Comparison of ENCODE assay signal across 1 cellular context in genomic region chr13:64453831-64454230, GRCh38.
TF ChIP-seq lines count a peak whose summit lies in the region.

No MANE protein-coding gene starts in this region.

TF ChIP-seq in GM23338, 12 proteins besides CTCF, POLR2A, EP300 and RAD21 (continued from another document):
- TF ChIP-seq, protein P1, sequence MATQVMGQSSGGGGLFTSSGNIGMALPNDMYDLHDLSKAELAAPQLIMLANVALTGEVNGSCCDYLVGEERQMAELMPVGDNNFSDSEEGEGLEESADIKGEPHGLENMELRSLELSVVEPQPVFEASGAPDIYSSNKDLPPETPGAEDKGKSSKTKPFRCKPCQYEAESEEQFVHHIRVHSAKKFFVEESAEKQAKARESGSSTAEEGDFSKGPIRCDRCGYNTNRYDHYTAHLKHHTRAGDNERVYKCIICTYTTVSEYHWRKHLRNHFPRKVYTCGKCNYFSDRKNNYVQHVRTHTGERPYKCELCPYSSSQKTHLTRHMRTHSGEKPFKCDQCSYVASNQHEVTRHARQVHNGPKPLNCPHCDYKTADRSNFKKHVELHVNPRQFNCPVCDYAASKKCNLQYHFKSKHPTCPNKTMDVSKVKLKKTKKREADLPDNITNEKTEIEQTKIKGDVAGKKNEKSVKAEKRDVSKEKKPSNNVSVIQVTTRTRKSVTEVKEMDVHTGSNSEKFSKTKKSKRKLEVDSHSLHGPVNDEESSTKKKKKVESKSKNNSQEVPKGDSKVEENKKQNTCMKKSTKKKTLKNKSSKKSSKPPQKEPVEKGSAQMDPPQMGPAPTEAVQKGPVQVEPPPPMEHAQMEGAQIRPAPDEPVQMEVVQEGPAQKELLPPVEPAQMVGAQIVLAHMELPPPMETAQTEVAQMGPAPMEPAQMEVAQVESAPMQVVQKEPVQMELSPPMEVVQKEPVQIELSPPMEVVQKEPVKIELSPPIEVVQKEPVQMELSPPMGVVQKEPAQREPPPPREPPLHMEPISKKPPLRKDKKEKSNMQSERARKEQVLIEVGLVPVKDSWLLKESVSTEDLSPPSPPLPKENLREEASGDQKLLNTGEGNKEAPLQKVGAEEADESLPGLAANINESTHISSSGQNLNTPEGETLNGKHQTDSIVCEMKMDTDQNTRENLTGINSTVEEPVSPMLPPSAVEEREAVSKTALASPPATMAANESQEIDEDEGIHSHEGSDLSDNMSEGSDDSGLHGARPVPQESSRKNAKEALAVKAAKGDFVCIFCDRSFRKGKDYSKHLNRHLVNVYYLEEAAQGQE (IDR thresholded peaks at IDR 0.05; ENCODE audit: unreplicated experiment), result no peak
- TF ChIP-seq ZNF114 (CRISPR knock-in tag; IDR thresholded peaks at IDR 0.05) (no peak), EZH2phosphoT487 (IDR thresholded peaks at IDR 0.05; ENCODE audit: unreplicated experiment) (no peak), NANOG (IDR thresholded peaks at IDR 0.05; ENCODE audit: borderline replicate concordance) (no peak), CREB1 (CRISPR knock-in tag; IDR thresholded peaks at IDR 0.05; ENCODE audit: low read depth) (no peak), JUNB (IDR thresholded peaks at IDR 0.05; ENCODE audit: unreplicated experiment) (no peak), POLR2AphosphoS5 (IDR thresholded peaks at IDR 0.05; ENCODE audit: low read depth) (no peak), ZNF331 (CRISPR knock-in tag; IDR thresholded peaks at IDR 0.05; ENCODE audit: low read depth) (no peak), STAT1 (IDR thresholded peaks at IDR 0.05; ENCODE audit: unreplicated experiment) (no peak), EZH2 (IDR thresholded peaks at IDR 0.05; ENCODE audit: low read depth, unreplicated experiment) (no peak)
- TF ChIP-seq, protein P2, sequence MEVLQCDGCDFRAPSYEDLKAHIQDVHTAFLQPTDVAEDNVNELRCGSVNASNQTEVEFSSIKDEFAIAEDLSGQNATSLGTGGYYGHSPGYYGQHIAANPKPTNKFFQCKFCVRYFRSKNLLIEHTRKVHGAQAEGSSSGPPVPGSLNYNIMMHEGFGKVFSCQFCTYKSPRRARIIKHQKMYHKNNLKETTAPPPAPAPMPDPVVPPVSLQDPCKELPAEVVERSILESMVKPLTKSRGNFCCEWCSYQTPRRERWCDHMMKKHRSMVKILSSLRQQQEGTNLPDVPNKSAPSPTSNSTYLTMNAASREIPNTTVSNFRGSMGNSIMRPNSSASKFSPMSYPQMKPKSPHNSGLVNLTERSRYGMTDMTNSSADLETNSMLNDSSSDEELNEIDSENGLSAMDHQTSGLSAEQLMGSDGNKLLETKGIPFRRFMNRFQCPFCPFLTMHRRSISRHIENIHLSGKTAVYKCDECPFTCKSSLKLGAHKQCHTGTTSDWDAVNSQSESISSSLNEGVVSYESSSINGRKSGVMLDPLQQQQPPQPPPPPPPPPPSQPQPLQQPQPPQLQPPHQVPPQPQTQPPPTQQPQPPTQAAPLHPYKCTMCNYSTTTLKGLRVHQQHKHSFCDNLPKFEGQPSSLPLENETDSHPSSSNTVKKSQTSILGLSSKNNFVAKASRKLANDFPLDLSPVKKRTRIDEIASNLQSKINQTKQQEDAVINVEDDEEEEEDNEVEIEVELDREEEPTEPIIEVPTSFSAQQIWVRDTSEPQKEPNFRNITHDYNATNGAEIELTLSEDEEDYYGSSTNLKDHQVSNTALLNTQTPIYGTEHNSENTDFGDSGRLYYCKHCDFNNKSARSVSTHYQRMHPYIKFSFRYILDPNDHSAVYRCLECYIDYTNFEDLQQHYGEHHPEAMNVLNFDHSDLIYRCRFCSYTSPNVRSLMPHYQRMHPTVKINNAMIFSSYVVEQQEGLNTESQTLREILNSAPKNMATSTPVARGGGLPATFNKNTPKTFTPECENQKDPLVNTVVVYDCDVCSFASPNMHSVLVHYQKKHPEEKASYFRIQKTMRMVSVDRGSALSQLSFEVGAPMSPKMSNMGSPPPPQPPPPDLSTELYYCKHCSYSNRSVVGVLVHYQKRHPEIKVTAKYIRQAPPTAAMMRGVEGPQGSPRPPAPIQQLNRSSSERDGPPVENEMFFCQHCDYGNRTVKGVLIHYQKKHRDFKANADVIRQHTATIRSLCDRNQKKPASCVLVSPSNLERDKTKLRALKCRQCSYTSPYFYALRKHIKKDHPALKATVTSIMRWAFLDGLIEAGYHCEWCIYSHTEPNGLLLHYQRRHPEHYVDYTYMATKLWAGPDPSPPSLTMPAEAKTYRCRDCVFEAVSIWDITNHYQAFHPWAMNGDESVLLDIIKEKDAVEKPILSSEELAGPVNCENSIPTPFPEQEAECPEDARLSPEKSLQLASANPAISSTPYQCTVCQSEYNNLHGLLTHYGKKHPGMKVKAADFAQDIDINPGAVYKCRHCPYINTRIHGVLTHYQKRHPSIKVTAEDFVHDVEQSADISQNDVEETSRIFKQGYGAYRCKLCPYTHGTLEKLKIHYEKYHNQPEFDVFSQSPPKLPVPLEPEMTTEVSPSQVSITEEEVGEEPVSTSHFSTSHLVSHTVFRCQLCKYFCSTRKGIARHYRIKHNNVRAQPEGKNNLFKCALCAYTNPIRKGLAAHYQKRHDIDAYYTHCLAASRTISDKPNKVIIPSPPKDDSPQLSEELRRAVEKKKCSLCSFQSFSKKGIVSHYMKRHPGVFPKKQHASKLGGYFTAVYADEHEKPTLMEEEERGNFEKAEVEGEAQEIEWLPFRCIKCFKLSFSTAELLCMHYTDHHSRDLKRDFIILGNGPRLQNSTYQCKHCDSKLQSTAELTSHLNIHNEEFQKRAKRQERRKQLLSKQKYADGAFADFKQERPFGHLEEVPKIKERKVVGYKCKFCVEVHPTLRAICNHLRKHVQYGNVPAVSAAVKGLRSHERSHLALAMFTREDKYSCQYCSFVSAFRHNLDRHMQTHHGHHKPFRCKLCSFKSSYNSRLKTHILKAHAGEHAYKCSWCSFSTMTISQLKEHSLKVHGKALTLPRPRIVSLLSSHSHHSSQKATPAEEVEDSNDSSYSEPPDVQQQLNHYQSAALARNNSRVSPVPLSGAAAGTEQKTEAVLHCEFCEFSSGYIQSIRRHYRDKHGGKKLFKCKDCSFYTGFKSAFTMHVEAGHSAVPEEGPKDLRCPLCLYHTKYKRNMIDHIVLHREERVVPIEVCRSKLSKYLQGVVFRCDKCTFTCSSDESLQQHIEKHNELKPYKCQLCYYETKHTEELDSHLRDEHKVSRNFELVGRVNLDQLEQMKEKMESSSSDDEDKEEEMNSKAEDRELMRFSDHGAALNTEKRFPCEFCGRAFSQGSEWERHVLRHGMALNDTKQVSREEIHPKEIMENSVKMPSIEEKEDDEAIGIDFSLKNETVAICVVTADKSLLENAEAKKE (CRISPR knock-in tag; IDR thresholded peaks at IDR 0.05), result no peak
TF ChIP-seq in GM23338: peak in this region for 0.
